9 cellular contexts compared by ENCODE assay signal in genomic region chr20:63178889-63179751, GRCh38. TPM values are rescaled to one million over a fixed set of nuclear protein-coding genes. Genes with fewer than 3 reads are reported as not detected.
DNase-seq lines count a peak whose midpoint lies in the region; ATAC-seq and TF ChIP-seq lines count a peak whose summit lies in the region.
"Had no signal": no experiment of that assay in that cellular context is flagged by ENCODE, and none has a peak within 500 bp of the region (broad histone marks: within the 10 kb centered on the region; RNA-seq: fewer than 3 reads in every experiment).

No MANE protein-coding gene starts in this region.

- POLR2A ChIA-PET in activated B cell treated with CpG ODN at 0.5 μM for 24 hours (lab: Charles Lee) (no interaction called here), MCF 10A (lab: Yijun Ruan, JAX) (interaction anchor here (0.6 kb wide), 1 partner anchor 145 kb away, joined by 3 read pairs; no protein-coding TSS in a partner anchor)

- H3K27me3 ChIP-seq in MM.1S (replicated peaks; ENCODE audit: insufficient read depth, low read length): peaks cover 83% of the 10 kb centered on the region
- H3K27me3 ChIP-seq in left lung: peaks cover 65 to 100% of the 10 kb centered on the region in 2 donors

- H4K20me1 ChIP-seq in MM.1S (ENCODE audit: insufficient read depth, low read length): no peaks in the 10 kb centered on the region

- peak; percentile 9 for DNase-seq in NCI-H2029 (lab: John Stamatoyannopoulos, UW)
- DNase-seq in NCI-H2029 treated with DMSO at 0.1 percent for 48 hours (lab: John Stamatoyannopoulos, UW): no peak
- peak; percentile 20 for DNase-seq in MM.1S
- DNase-seq in activated B cell treated with CpG ODN at 0.5 μM for 24 hours: peak; percentile 70
- peak; percentile 20 for DNase-seq in MCF 10A (ENCODE audit: unreplicated experiment)
- DNase-seq in left lung: no peak
- DNase-seq in stimulated activated CD8-positive, alpha-beta memory T cell treated with anti-CD3 and anti-CD28 coated beads, Interleukin-15, amount 100 ng/mL, for 1 hour (ENCODE audit: low read depth): peak; percentile 60

- H3K4me3 ChIP-seq in MM.1S (ENCODE audit: low read length) (no peak overlapping the region), left lung (no peak overlapping the region)

- CTCF ChIA-PET in activated B cell treated with CpG ODN at 0.5 μM for 24 hours (lab: Charles Lee) (interaction anchor here (1.0 to 2.1 kb wide), 2 partner anchors 108 to 207 kb away, joined by 3 to 5 read pairs; no protein-coding TSS in a partner anchor), MCF 10A (lab: Yijun Ruan, JAX) (interaction anchor here (0.6 to 2.0 kb wide), 7 partner anchors 28 to 206 kb away, joined by 3 to 14 read pairs (median 3); no protein-coding TSS in a partner anchor)

- H3F3A ChIP-seq in MM.1S (ENCODE audit: insufficient read depth, low read length): no peaks in the 10 kb centered on the region

- intact Hi-C loops in activated B cell treated with CpG ODN at 0.5 μM for 24 hours (cut with micrococcal nuclease): loop anchor here (1.0 to 5.0 kb wide), 5 partner anchors 37 to 207 kb away; partner anchors contain the start of genes ARFGAP1 and YTHDF1
- intact Hi-C loops in MCF 10A (cut with micrococcal nuclease): loop anchor here (2.0 kb wide), 1 partner anchor 122 kb away; no protein-coding TSS in a partner anchor
- intact Hi-C loops in left lung (cut with DNase I): no loop called here

- H3K9me3 ChIP-seq in MM.1S (replicated peaks; ENCODE audit: insufficient read depth, low read length): no peaks in the 10 kb centered on the region
- H3K9me3 ChIP-seq in left lung: no peaks in the 10 kb centered on the region

- H3K4me1 Mint-ChIP-seq in activated B cell treated with CpG ODN at 0.5 μM for 24 hours (peaks cover 21% of the 10 kb centered on the region), MCF 10A (ENCODE audit: insufficient read depth, unreplicated experiment) (no peaks in the 10 kb centered on the region)

- H3K9me2 ChIP-seq in MM.1S (replicated peaks; ENCODE audit: insufficient read depth, low read length): no peaks in the 10 kb centered on the region

- peak; percentile 39 for TF ChIP-seq CTCF in MM.1S (IDR thresholded peaks at IDR 0.05; ENCODE audit: low read length)
- no peak for TF ChIP-seq CTCF in activated B cell treated with CpG ODN at 0.5 μM for 24 hours (IDR thresholded peaks at IDR 0.05)
- TF ChIP-seq CTCF in MCF 10A (IDR thresholded peaks at IDR 0.05; ENCODE audit: unreplicated experiment): peak; percentile 48
- peak in 1 of 2 donors; percentile 10 for TF ChIP-seq CTCF in left lung (IDR thresholded peaks at IDR 0.05)

- peak; percentile 80 for ATAC-seq in activated B cell treated with CpG ODN at 0.5 μM for 24 hours (ENCODE audit: low read depth)
- peak; percentile 11 for ATAC-seq in left lung
- ATAC-seq in GM21786 (IDR thresholded peaks at IDR 0.05; ENCODE audit: unreplicated experiment): no peak

- H3K4me1 ChIP-seq in MM.1S (ENCODE audit: low read length) (no peaks in the 10 kb centered on the region), left lung (peaks cover 9 to 39% of the 10 kb centered on the region in 2 donors)

- no peaks in the 10 kb centered on the region for H3K79me2 ChIP-seq in MM.1S (ENCODE audit: low read length)

- no peaks in the 10 kb centered on the region for H3K36me3 Mint-ChIP-seq in activated B cell treated with CpG ODN at 0.5 μM for 24 hours (ENCODE audit: low read depth)
- H3K36me3 Mint-ChIP-seq in MCF 10A (ENCODE audit: insufficient read depth, unreplicated experiment): peaks cover 13% of the 10 kb centered on the region

- no peak overlapping the region for H3K27ac ChIP-seq in MM.1S (ENCODE audit: low read length)
- no peak overlapping the region for H3K27ac ChIP-seq in left lung

- H3K9me3 Mint-ChIP-seq in activated B cell treated with CpG ODN at 0.5 μM for 24 hours (no peaks in the 10 kb centered on the region), MCF 10A (ENCODE audit: unreplicated experiment) (no peaks in the 10 kb centered on the region)

- H3K4me3 Mint-ChIP-seq in activated B cell treated with CpG ODN at 0.5 μM for 24 hours (peak overlapping the region; percentile 66), MCF 10A (ENCODE audit: unreplicated experiment) (no peak overlapping the region)

- H3K27me3 Mint-ChIP-seq in activated B cell treated with CpG ODN at 0.5 μM for 24 hours (peaks cover 31% of the 10 kb centered on the region), MCF 10A (ENCODE audit: insufficient read depth, unreplicated experiment) (peaks cover 30% of the 10 kb centered on the region)

- H3K36me3 ChIP-seq in MM.1S (replicated peaks; ENCODE audit: insufficient read depth, low read length) (no peaks in the 10 kb centered on the region), left lung (no peaks in the 10 kb centered on the region)

- BruUV-seq in MCF 10A (replicated peaks; lab: Mats Ljungman, UMichigan): no TSS peak

- no peak overlapping the region for H3K4me2 ChIP-seq in MM.1S (ENCODE audit: low read depth, low read length)

- no peak overlapping the region for H3K27ac Mint-ChIP-seq in activated B cell treated with CpG ODN at 0.5 μM for 24 hours
- no peak overlapping the region for H3K27ac Mint-ChIP-seq in MCF 10A (ENCODE audit: low read depth, unreplicated experiment)

- H3K9ac ChIP-seq in MM.1S (ENCODE audit: low read length): no peak overlapping the region

- no peak overlapping the region for H2AFZ ChIP-seq in MM.1S (ENCODE audit: low read length)

RNA-seq across cellular contexts. Expression of gene YTHDF1, which starts 36.8 kb away (rescaled TPM):
- total RNA-seq in activated B cell treated with CpG ODN at 0.5 μM for 24 hours: 32.6 and 34.1 TPM in 2 replicates
- total RNA-seq in MCF 10A (2022): 47.1 and 49.5 TPM in 2 replicates
- total RNA-seq in left lung: 10 to 100 TPM; 36.3 to 36.9 TPM

RNA-seq across cellular contexts. Expression of gene BIRC7, which starts 56.6 kb away (rescaled TPM):
- total RNA-seq in activated B cell treated with CpG ODN at 0.5 μM for 24 hours (not detected in 2 replicates), MCF 10A (2022) (not detected in 2 replicates), left lung (under 1 TPM; 0.29 to 0.64 TPM)
- total RNA-seq: lung microvascular endothelial cell had no signal

Comparison
In these comparisons a context has a peak if more than half of its experiments do, and no peak if none do; other contexts are left out.
1. DNase-seq: peak in NCI-H2029 (single experiment), MM.1S (single experiment), activated B cell treated with CpG ODN at 0.5 μM for 24 hours (single experiment), MCF 10A (single experiment) and stimulated activated CD8-positive, alpha-beta memory T cell treated with anti-CD3 and anti-CD28 coated beads, Interleukin-15, amount 100 ng/mL, for 1 hour (single experiment); none in NCI-H2029 treated with DMSO at 0.1 percent for 48 hours (single experiment) and left lung (0 of 2).
2. intact Hi-C loops: an anchor here in activated B cell treated with CpG ODN at 0.5 μM for 24 hours (1.0 to 5.0 kb wide) and MCF 10A (2.0 kb wide); none called in left lung.